In genomic region chr10:26528048-26528447, GRCh38 we compare ENCODE assay signal across 16 cellular contexts.
"Had no signal": no experiment of that assay in that cellular context is flagged by ENCODE, and none has a peak within 500 bp of the region (broad histone marks: within the 10 kb centered on the region; RNA-seq: fewer than 3 reads in every experiment).

No MANE protein-coding gene starts in this region.

- H3K27me3 ChIP-seq: brain microvascular endothelial cell, spleen had no signal

- H3K36me3 ChIP-seq: brain microvascular endothelial cell, prostate gland had no signal

- H3K27ac ChIP-seq: brain microvascular endothelial cell, prostate gland had no signal

- DNase-seq: activated CD4-positive, alpha-beta T cell treated with anti-CD3 and anti-CD28 coated beads for 1 hour; activated CD4-positive, alpha-beta T cell treated with anti-CD3 and anti-CD28 coated beads, Interleukin-2, amount 50 U/mL, for 48 hours; activated CD8-positive, alpha-beta memory T cell treated with anti-CD3 and anti-CD28 coated beads, Interleukin-2, amount 50 U/mL, for 48 hours; activated naive CD4-positive, alpha-beta T cell treated with anti-CD3 and anti-CD28 coated beads, Interleukin-2, amount 50 U/mL, for 16 hours; brain microvascular endothelial cell; hypothalamus; kidney glomerular epithelial cell; midbrain; spleen; stimulated activated CD4-positive, alpha-beta T cell treated with anti-CD3 and anti-CD28 coated beads, Interleukin-1b, Interleukin-23, amount 100 ng/mL, for 48 hours; stimulated activated naive CD4-positive, alpha-beta T cell treated with Interleukin-2 at 50 U/mL for 16 hours; T-helper 9 cell; trophoblast cell had no signal

- H3K4me3 ChIP-seq: prostate gland, spleen had no signal

- ATAC-seq: sciatic nerve had no signal

- H3K27ac Mint-ChIP-seq: activated T-helper 2 cell treated with anti-CD3 and anti-CD28 coated beads, Interferon-gamma antibody, Interleukin-2, Interleukin-4, amounts not matched to agents 10 μg/mL and 5 μg/mL and 100 μg/mL, durations not matched to agents 14 hours and 24 hours and 36 hours had no signal

- H3K9me3 ChIP-seq: prostate gland, spleen had no signal

- H3K9me3 Mint-ChIP-seq: activated T-helper 2 cell treated with anti-CD3 and anti-CD28 coated beads, Interferon-gamma antibody, Interleukin-2, Interleukin-4, amounts not matched to agents 10 μg/mL and 5 μg/mL and 100 μg/mL, durations not matched to agents 14 hours and 24 hours and 36 hours had no signal

- H3K4me1 ChIP-seq: prostate gland had no signal
